In genomic region chr7:29342761-29343160, GRCh38 we compare ENCODE assay signal across 22 cellular contexts.
DNase-seq lines count a peak whose midpoint lies in the region; ATAC-seq and TF ChIP-seq lines count a peak whose summit lies in the region.
"Had no signal": no experiment of that assay in that cellular context is flagged by ENCODE, and none has a peak within 500 bp of the region (broad histone marks: within the 10 kb centered on the region; RNA-seq: fewer than 3 reads in every experiment).

No MANE protein-coding gene starts in this region.

- WGBS in SK-N-SH (ENCODE audit: low lambda C conversion rate) = 57% methylated on average over 3 of the region's 3 CpGs
- 77 to 87% (median 80%) methylated on average over 3 of the region's 3 CpGs for WGBS in heart left ventricle, 4 donors

- intact Hi-C loops in heart left ventricle (cut with DNase I) = loop anchor here in 6 of 10 donors (5.0 to 10.0 kb wide), 4 partner anchors 98 to 418 kb away; partner anchors contain the start of gene CHN2 (in 5 of the 6)

- H3K9me3 ChIP-seq in SK-N-SH (no peaks in the 10 kb centered on the region), heart left ventricle (no peaks in the 10 kb centered on the region)
- H3K9me3 ChIP-seq: tibial artery had no signal

- H3K4me1 ChIP-seq in SK-N-SH (ENCODE audit: control insufficient read depth in 1 of 2, insufficient read depth in 2 of 2, low read depth in 1 of 2, low read length in 1 of 2) (peaks cover 4% of the 10 kb centered on the region in 2 experiments; a peak in 2 of 4 replicates), heart left ventricle (peaks cover 0 to 24% (median 8%) of the 10 kb centered on the region in 12 donors)

- H3K9me3 Mint-ChIP-seq in type B pancreatic cell = no peaks in the 10 kb centered on the region
- H3K9me3 Mint-ChIP-seq: activated CD4-positive, alpha-beta memory T cell treated with anti-CD3 and anti-CD28 coated beads for 36 hours; CD4-positive, alpha-beta memory T cell had no signal

- no peaks in the 10 kb centered on the region for H3K27me3 ChIP-seq in SK-N-SH (ENCODE audit: insufficient read depth)
- H3K27me3 ChIP-seq in heart left ventricle = no peaks in the 10 kb centered on the region

- H3K36me3 ChIP-seq in SK-N-SH (replicated peaks in 1 of 2; ENCODE audit: control insufficient read depth in 1 of 2, insufficient read depth in 2 of 2, low read length in 1 of 2) (no peaks in the 10 kb centered on the region), heart left ventricle (peaks cover 0 to 5% (median 0%) of the 10 kb centered on the region in 9 donors)
- H3K36me3 ChIP-seq: tibial artery had no signal

- no peaks in the 10 kb centered on the region for H3K9me2 ChIP-seq in SK-N-SH

- H3K4me3 ChIP-seq in SK-N-SH (ENCODE audit: low read depth in 2 of 2, low read length in 1 of 2) (no peak overlapping the region), cardiac fibroblast (replicated peaks in 1 of 2; ENCODE audit: low read depth in 2 of 2, low read length in 2 of 2) (no peak overlapping the region), heart left ventricle (no peak overlapping the region)
- H3K4me3 ChIP-seq: coronary artery, tibial artery had no signal

- no peak overlapping the region for H2AFZ ChIP-seq in SK-N-SH (ENCODE audit: low read depth)

- H3K27ac Mint-ChIP-seq in type B pancreatic cell = no peak overlapping the region
- H3K27ac Mint-ChIP-seq: activated CD4-positive, alpha-beta memory T cell treated with anti-CD3 and anti-CD28 coated beads for 36 hours; CD4-positive, alpha-beta memory T cell had no signal

- no peak overlapping the region for H3K4me2 ChIP-seq in SK-N-SH
- H3K4me2 ChIP-seq: KMS-11 had no signal

- H3K4me3 Mint-ChIP-seq in type B pancreatic cell = no peak overlapping the region
- H3K4me3 Mint-ChIP-seq: activated CD4-positive, alpha-beta memory T cell treated with anti-CD3 and anti-CD28 coated beads for 36 hours; CD4-positive, alpha-beta memory T cell had no signal

- H3K27me3 Mint-ChIP-seq in type B pancreatic cell = peaks cover 6% of the 10 kb centered on the region
- H3K27me3 Mint-ChIP-seq: activated CD4-positive, alpha-beta memory T cell treated with anti-CD3 and anti-CD28 coated beads for 36 hours had no signal

- peaks cover 13% of the 10 kb centered on the region for H3K4me1 Mint-ChIP-seq in type B pancreatic cell (ENCODE audit: unreplicated experiment)

- no peaks in the 10 kb centered on the region for H3K79me2 ChIP-seq in SK-N-SH (ENCODE audit: insufficient read depth)

- no peaks in the 10 kb centered on the region for H3K36me3 Mint-ChIP-seq in type B pancreatic cell
- H3K36me3 Mint-ChIP-seq: activated CD4-positive, alpha-beta memory T cell treated with anti-CD3 and anti-CD28 coated beads for 36 hours; CD4-positive, alpha-beta memory T cell had no signal

- H3F3A ChIP-seq in SK-N-SH (replicated peaks; ENCODE audit: insufficient read depth) = no peaks in the 10 kb centered on the region

- no peak for TF ChIP-seq POLR2A in heart left ventricle (IDR thresholded peaks at IDR 0.05)

- ATAC-seq in SK-N-SH treated with all-trans-retinoic acid at 6 μM for 48 hours (no peak), HG02973 (IDR thresholded peaks at IDR 0.05; ENCODE audit: unreplicated experiment) (no peak), heart left ventricle (no peak)
- ATAC-seq: right cardiac atrium had no signal

- POLR2A ChIA-PET in SK-N-SH (lab: Yijun Ruan, JAX) = no interaction called here

- H3K27ac ChIP-seq in SK-N-SH (ENCODE audit: low read depth in 2 of 2, low read length in 1 of 2) (no peak overlapping the region), heart left ventricle (no peak overlapping the region)
- H3K27ac ChIP-seq: coronary artery, KMS-11, tibial artery, VCaP had no signal

- TF ChIP-seq EP300 in SK-N-SH (IDR thresholded peaks at IDR 0.05; ENCODE audit: borderline replicate concordance in 1 of 2, low read depth in 1 of 2, low read length in 1 of 2) = no peak

- H4K20me1 ChIP-seq in SK-N-SH (ENCODE audit: insufficient read depth) = no peaks in the 10 kb centered on the region

- no peak for TF ChIP-seq RAD21 in SK-N-SH (IDR thresholded peaks at IDR 0.05; ENCODE audit: low read length)

- TF ChIP-seq CTCF in SK-N-SH (IDR thresholded peaks at IDR 0.05) (no peak), cardiac fibroblast (IDR thresholded peaks at IDR 0.05; ENCODE audit: low read depth, low read length) (no peak), type B pancreatic cell (conservative IDR thresholded peaks at IDR 0.05) (no peak), heart left ventricle (IDR thresholded peaks at IDR 0.05) (no peak)

- DNase-seq in SK-N-SH = no peak
- peak; percentile 52 for DNase-seq in NCI-H526 treated with DMSO at 0.1 percent for 48 hours (lab: John Stamatoyannopoulos, UW)
- peak; percentile 48 to 57 for DNase-seq in cardiac fibroblast (ENCODE audit: low read depth in 2 of 2)
- DNase-seq in type B pancreatic cell (ENCODE audit: extremely low spot score, unreplicated experiment) = no peak
- no peak for DNase-seq in heart left ventricle
- no peak for DNase-seq in DMS 273 treated with DMSO at 0.1 percent for 48 hours (lab: John Stamatoyannopoulos, UW)
- DNase-seq: ACHN; activated CD4-positive, alpha-beta memory T cell treated with anti-CD3 and anti-CD28 coated beads for 36 hours; activated naive CD4-positive, alpha-beta T cell; CD4-positive, alpha-beta memory T cell; DMS79; NCI-H1417 treated with DMSO at 0.1 percent for 48 hours; NCI-H2171 treated with DMSO at 0.1 percent for 48 hours; occipital lobe; right cardiac atrium; stimulated activated naive CD4-positive, alpha-beta T cell; tibial artery had no signal

- no peak overlapping the region for H3K9ac ChIP-seq in SK-N-SH
- H3K9ac ChIP-seq: KMS-11 had no signal

- CTCF ChIA-PET in SK-N-SH (lab: Yijun Ruan, JAX) = interaction anchor here (0.6 to 11.4 kb wide), 9 partner anchors 9 to 421 kb away, joined by 3 to 185 read pairs (median 5); partner anchors contain the start of gene CHN2

TF ChIP-seq in SK-N-SH treated with all-trans-retinoic acid at 6 μM for 48 hours, 23 proteins besides CTCF, POLR2A, EP300 and RAD21:
- TF ChIP-seq ISL1 (CRISPR knock-in tag; IDR thresholded peaks at IDR 0.05) (peak; percentile 33), POU6F1 (CRISPR knock-in tag; IDR thresholded peaks at IDR 0.05; ENCODE audit: borderline replicate concordance, low read depth) (no peak)

TF ChIP-seq in SK-N-SH, 30 proteins besides CTCF, POLR2A, EP300 and RAD21 (continues in another document):
- TF ChIP-seq TCF12 (IDR thresholded peaks at IDR 0.05) (no peak), FOXM1 (IDR thresholded peaks at IDR 0.05; ENCODE audit: low read depth) (no peak), NRF1 (IDR thresholded peaks at IDR 0.05; ENCODE audit: low read depth, low read length) (no peak), REST (IDR thresholded peaks at IDR 0.05; ENCODE audit: low read depth, low read length) (no peak), RXRA (IDR thresholded peaks at IDR 0.05; ENCODE audit: borderline replicate concordance, low read depth) (no peak), RFX5 (IDR thresholded peaks at IDR 0.05; ENCODE audit: low read length) (no peak), MEF2A (IDR thresholded peaks at IDR 0.05; ENCODE audit: borderline replicate concordance, low read depth) (no peak), IRF3 (IDR thresholded peaks at IDR 0.05; ENCODE audit: low read depth, low read length) (no peak), MXI1 (IDR thresholded peaks at IDR 0.05; ENCODE audit: low read depth, low read length) (no peak), EZH2phosphoT487 (IDR thresholded peaks at IDR 0.05; ENCODE audit: borderline replicate concordance, low read depth) (no peak), FOXJ3 (CRISPR knock-in tag; IDR thresholded peaks at IDR 0.05) (no peak), SMC3 (IDR thresholded peaks at IDR 0.05; ENCODE audit: low read depth, low read length) (no peak), GATA2 (CRISPR knock-in tag; IDR thresholded peaks at IDR 0.05) (no peak), TAF1 (IDR thresholded peaks at IDR 0.05; ENCODE audit: borderline replicate concordance, low read depth, low read length) (no peak), MAX (IDR thresholded peaks at IDR 0.05; ENCODE audit: low read depth) (no peak), SIN3A (IDR thresholded peaks at IDR 0.05; ENCODE audit: borderline replicate concordance, low read depth, low read length) (no peak)

Comparison
In these comparisons a context has a peak if more than half of its experiments do, and no peak if none do; other contexts are left out.
1. DNase-seq: peak in NCI-H526 treated with DMSO at 0.1 percent for 48 hours (single experiment) and cardiac fibroblast (2 of 2); none in SK-N-SH (single experiment), type B pancreatic cell (single experiment), heart left ventricle (0 of 5) and DMS 273 treated with DMSO at 0.1 percent for 48 hours (single experiment).